ENCODE assay signal across 8 cellular contexts in the genomic region with DNA sequence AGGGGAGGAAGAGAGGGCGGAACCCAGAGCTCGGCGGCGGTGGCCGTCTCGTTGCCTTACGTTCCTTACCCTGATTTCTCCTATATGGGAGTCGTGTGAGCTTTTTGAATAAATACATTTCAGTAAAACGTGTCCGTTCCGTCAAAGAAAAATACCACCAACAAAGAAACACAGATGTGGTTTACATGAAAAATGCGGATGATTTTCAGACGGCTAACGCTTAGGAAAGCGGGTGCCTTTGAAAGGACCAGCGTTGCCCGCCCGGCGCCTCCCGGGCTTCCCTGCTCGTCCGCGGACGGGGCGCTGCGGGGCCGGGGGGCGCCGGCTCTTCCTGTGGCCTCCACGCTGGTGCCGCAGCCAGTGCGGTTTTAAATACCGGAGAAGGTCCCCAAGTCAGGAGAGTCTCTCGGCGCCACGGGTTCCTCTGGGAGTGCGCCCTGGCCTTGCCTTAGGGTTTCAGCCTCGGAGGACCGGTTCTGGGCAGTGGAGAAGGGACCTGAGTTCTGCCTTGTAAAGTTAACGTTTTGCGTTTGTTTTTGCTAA. TPM values are rescaled to one million over a fixed set of nuclear protein-coding genes. Genes with fewer than 3 reads are reported as not detected.
DNase-seq lines count a peak whose midpoint lies in the region; ATAC-seq and TF ChIP-seq lines count a peak whose summit lies in the region.

No MANE protein-coding gene starts in this region.

- no peaks in the 10 kb centered on the region for H3K9me3 ChIP-seq in CD4-positive, alpha-beta T cell (ENCODE audit: control insufficient read depth, low read length)
- no peaks in the 10 kb centered on the region for H3K9me3 ChIP-seq in HUES48 (ENCODE audit: control insufficient read depth, insufficient read depth, low read length)

- H3K36me3 ChIP-seq in HUES48 (ENCODE audit: control insufficient read depth, insufficient read depth, low read length) (peaks cover 62% of the 10 kb centered on the region), brain microvascular endothelial cell (replicated peaks) (peaks cover 6% of the 10 kb centered on the region)

- in situ Hi-C loops in brain microvascular endothelial cell (cut with HindIII; ENCODE audit: low pct_ligation_motif_present, low sequenced_read_pairs), result no loop called here

- peak in 7 of 10 experiments; percentile 5 to 41 (median 19) for DNase-seq in CD4-positive, alpha-beta T cell
- DNase-seq in T-helper 1 cell, result peak in 3 of 5 donors; percentile 7 to 84 (median 24)
- DNase-seq in brain microvascular endothelial cell, result peak; percentile 17
- peak; percentile 52 for DNase-seq in iPS-NIHi7 (ENCODE audit: extremely low spot score)
- DNase-seq in occipital lobe (lab: John Stamatoyannopoulos, UW), result no peak

- H3K9me3 Mint-ChIP-seq in CD4-positive, alpha-beta T cell, result no peaks in the 10 kb centered on the region

- peak; percentile 74 for ATAC-seq in CD4-positive, alpha-beta T cell (ENCODE audit: poor library complexity)
- ATAC-seq in GM19438 (IDR thresholded peaks at IDR 0.05; ENCODE audit: low read depth, unreplicated experiment), result peak; percentile 15

- peaks cover 63% of the 10 kb centered on the region for H3K36me3 Mint-ChIP-seq in CD4-positive, alpha-beta T cell (ENCODE audit: low read depth)

- CTCF ChIA-PET in CD4-positive, alpha-beta T cell (lab: Charles Lee), result interaction anchor here (2.6 kb wide), 1 partner anchor 52 kb away, joined by 11 read pairs; no protein-coding TSS in a partner anchor

- H3K4me3 ChIP-seq in HUES48 (ENCODE audit: low read depth, low read length), result peak overlapping the region; percentile 89
- peak overlapping the region; percentile 76 for H3K4me3 ChIP-seq in brain microvascular endothelial cell (ENCODE audit: low read depth, low read length)
- peak overlapping the region; percentile 58 to 83 (median 70) for H3K4me3 ChIP-seq in skin epidermis

- peak overlapping the region; percentile 65 for H3K27ac ChIP-seq in CD4-positive, alpha-beta T cell (ENCODE audit: low read depth, low read length)
- H3K27ac ChIP-seq in HUES48 (ENCODE audit: low read depth, low read length) (peak overlapping the region; percentile 100), brain microvascular endothelial cell (peak overlapping the region; percentile 99), skin epidermis (peak overlapping the region; percentile 66 to 100 (median 99))

- H3K27me3 ChIP-seq in CD4-positive, alpha-beta T cell (ENCODE audit: control insufficient read depth, insufficient read depth, low read length), result no peaks in the 10 kb centered on the region
- H3K27me3 ChIP-seq in HUES48 (ENCODE audit: control insufficient read depth, insufficient read depth, low read length) (no peaks in the 10 kb centered on the region), brain microvascular endothelial cell (replicated peaks) (no peaks in the 10 kb centered on the region)

- peaks cover 65% of the 10 kb centered on the region for H3K4me1 Mint-ChIP-seq in CD4-positive, alpha-beta T cell (ENCODE audit: low read depth)

- H3K9ac ChIP-seq in HUES48 (ENCODE audit: low read depth, low read length), result peak overlapping the region; percentile 77

- TF ChIP-seq CTCF in CD4-positive, alpha-beta T cell (IDR thresholded peaks at IDR 0.05), result no peak
- TF ChIP-seq CTCF in brain microvascular endothelial cell (IDR thresholded peaks at IDR 0.05; ENCODE audit: low read depth, low read length, missing control alignments), result no peak

- no peaks in the 10 kb centered on the region for H3K27me3 Mint-ChIP-seq in CD4-positive, alpha-beta T cell

- peak overlapping the region; percentile 94 for H3K27ac Mint-ChIP-seq in CD4-positive, alpha-beta T cell

- peak overlapping the region; percentile 95 for H3K4me3 Mint-ChIP-seq in CD4-positive, alpha-beta T cell

- intact Hi-C loops in CD4-positive, alpha-beta T cell (cut with DNase I, micrococcal nuclease), result loop anchor here in 1 of 2 experiments (1.0 kb wide), 1 partner anchor 32 kb away; the partner anchor contains the start of gene CHAMP1

- peaks cover 3% of the 10 kb centered on the region; the same call in 1 of the 2 replicates for H3K4me1 ChIP-seq in HUES48 (ENCODE audit: control insufficient read depth, insufficient read depth, low read length)

- POLR2A ChIA-PET in CD4-positive, alpha-beta T cell (lab: Charles Lee), result interaction anchor here (1.0 to 1.6 kb wide), 8 partner anchors 29 to 215 kb away, joined by 3 to 15 read pairs (median 5); partner anchors contain the start of genes CDC16 and CHAMP1

RNA-seq across cellular contexts. Expression of gene UPF3A, which starts 0.8 kb away (rescaled TPM):
- total RNA-seq in CD4-positive, alpha-beta T cell, result 10 to 100 TPM; 31.8 TPM
- total RNA-seq in occipital lobe, result 53.0 TPM

RNA-seq across cellular contexts. Expression of gene CHAMP1, which starts 32.1 kb away (rescaled TPM):
- total RNA-seq in CD4-positive, alpha-beta T cell, result 10 to 100 TPM; 11.0 to 12.2 TPM
- 7.8 TPM for total RNA-seq in occipital lobe

RNA-seq across cellular contexts. Expression of gene CDC16, which starts 47.5 kb away (rescaled TPM):
- total RNA-seq in CD4-positive, alpha-beta T cell, result 10 to 100 TPM; 68.4 to 69.4 TPM
- total RNA-seq in occipital lobe, result 49.4 TPM
